In the genomic region with DNA sequence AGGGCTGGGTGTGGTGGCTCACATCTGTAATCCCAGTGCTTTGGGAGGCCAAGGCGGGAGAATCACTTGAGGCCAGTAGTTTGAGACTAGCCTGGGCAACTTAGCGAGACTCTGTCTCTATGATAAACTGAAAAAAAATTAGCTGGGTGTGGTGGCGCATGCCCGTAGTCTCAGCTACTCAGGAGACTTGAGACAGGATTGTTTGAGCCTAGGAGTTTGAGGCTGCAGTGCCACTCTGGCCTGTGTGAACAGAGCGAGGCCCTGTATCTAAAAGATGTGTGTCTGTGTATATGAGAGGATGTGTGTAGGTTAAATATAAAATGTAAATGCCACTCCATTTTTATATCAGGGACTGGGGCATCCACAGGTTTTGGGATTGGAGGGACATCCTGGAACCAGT, we compare ENCODE assay signal across 21 cellular contexts. TPM values are rescaled to one million over a fixed set of nuclear protein-coding genes. Genes with fewer than 3 reads are reported as not detected.
DNase-seq lines count a peak whose midpoint lies in the region; ATAC-seq and TF ChIP-seq lines count a peak whose summit lies in the region.
"Had no signal": no experiment of that assay in that cellular context is flagged by ENCODE, and none has a peak within 500 bp of the region (broad histone marks: within the 10 kb centered on the region; RNA-seq: fewer than 3 reads in every experiment).

No MANE protein-coding gene starts in this region.

- H3K4me1 Mint-ChIP-seq in activated naive CD8-positive, alpha-beta T cell (ENCODE audit: low read depth) = peaks cover 42% of the 10 kb centered on the region
- H3K4me1 Mint-ChIP-seq in activated naive CD8-positive, alpha-beta T cell treated with anti-CD3 and anti-CD28 coated beads, Interleukin-2, amount 50 U/mL, for 24 hours = peaks cover 33% of the 10 kb centered on the region
- peaks cover 41% of the 10 kb centered on the region for H3K4me1 Mint-ChIP-seq in activated B cell treated with CpG ODN at 0.5 μM for 24 hours
- H3K4me1 Mint-ChIP-seq in nephron = peaks cover 61% of the 10 kb centered on the region

- no peak for DNase-seq in activated naive CD8-positive, alpha-beta T cell treated with anti-CD3 and anti-CD28 coated beads, Interleukin-2, amount 50 U/mL, for 24 hours
- DNase-seq in activated B cell treated with CpG ODN at 0.5 μM for 24 hours = no peak
- DNase-seq in tibial nerve (ENCODE audit: low spot score in 2 of 2) = no peak
- no peak for DNase-seq in KG1 (lab: John Stamatoyannopoulos, UW)
- no peak for DNase-seq in iPS-NIHi7 (ENCODE audit: extremely low spot score)
- DNase-seq in NCI-H146 treated with DMSO at 0.1 percent for 48 hours (lab: John Stamatoyannopoulos, UW; ENCODE audit: unreplicated experiment) = no peak
- DNase-seq: activated naive CD4-positive, alpha-beta T cell treated with anti-CD3 and anti-CD28 coated beads, Interleukin-2, amount 10 ng/mL, durations not matched to agents 7 days and 5 days; activated T-cell treated with anti-CD3 and anti-CD28 coated beads, Interleukin-2, amount 50 U/mL, for 4 hours; aorta; central memory CD4-positive, alpha-beta T cell; DND-41; lower lobe of right lung; NCI-H2107; stimulated activated CD4-positive, alpha-beta T cell treated with anti-CD3 and anti-CD28 coated beads, Interleukin-12 subunit alpha, Interleukin-12 subunit beta, amount 100 ng/mL, for 4 hours; stimulated activated CD4-positive, alpha-beta T cell treated with anti-CD3 and anti-CD28 coated beads, Interleukin-4, amount 100 ng/mL, for 4 hours had no signal

- H3K9me3 ChIP-seq in tibial nerve = no peaks in the 10 kb centered on the region
- H3K9me3 ChIP-seq: lower lobe of right lung had no signal

- POLR2A ChIA-PET in activated B cell treated with CpG ODN at 0.5 μM for 24 hours (lab: Charles Lee) = no interaction called here

- CTCF ChIA-PET in activated B cell treated with CpG ODN at 0.5 μM for 24 hours (lab: Charles Lee) = no interaction called here

- H3K27me3 ChIP-seq in tibial nerve = no peaks in the 10 kb centered on the region
- H3K27me3 ChIP-seq: BLaER1 had no signal

- intact Hi-C loops in activated B cell treated with CpG ODN at 0.5 μM for 24 hours (cut with micrococcal nuclease) = no loop called here

- no peak overlapping the region for H3K4me3 Mint-ChIP-seq in activated naive CD8-positive, alpha-beta T cell
- H3K4me3 Mint-ChIP-seq in activated naive CD8-positive, alpha-beta T cell treated with anti-CD3 and anti-CD28 coated beads, Interleukin-2, amount 50 U/mL, for 24 hours = no peak overlapping the region
- H3K4me3 Mint-ChIP-seq in activated B cell treated with CpG ODN at 0.5 μM for 24 hours (no peak overlapping the region), nephron (no peak overlapping the region)
- H3K4me3 Mint-ChIP-seq: activated naive CD4-positive, alpha-beta T cell treated with anti-CD3 and anti-CD28 coated beads, Interleukin-2, amount 10 ng/mL, durations not matched to agents 7 days and 5 days; activated T-cell treated with anti-CD3 and anti-CD28 coated beads, Interleukin-2, amount 50 U/mL, for 4 hours; stimulated activated naive CD8-positive, alpha-beta T cell treated with anti-CD3 and anti-CD28 coated beads, Interleukin-15, Interleukin-2, amounts not matched to agents 100 ng/mL and 50 ng/mL, for 24 hours; type B pancreatic cell had no signal

- WGBS in tibial nerve, 2 donors = 85 to 90% methylated on average over 5 of the region's 5 CpGs

- no peak for ATAC-seq in activated naive CD8-positive, alpha-beta T cell treated with anti-CD3 and anti-CD28 coated beads, Interleukin-2, amount 50 U/mL, for 24 hours
- ATAC-seq in activated B cell treated with CpG ODN at 0.5 μM for 24 hours (ENCODE audit: low read depth) = no peak
- ATAC-seq: activated CD4-positive, CD25-positive, alpha-beta regulatory T cell treated with anti-CD3 and anti-CD28 coated beads, Interleukin-2, amount 50 U/mL, for 24 hours; activated T-cell treated with anti-CD3 and anti-CD28 coated beads, Interleukin-2, amount 50 U/mL, for 4 hours; lower lobe of right lung had no signal

- TF ChIP-seq EP300 in tibial nerve (IDR thresholded peaks at IDR 0.05) = no peak

- H3K36me3 Mint-ChIP-seq in activated naive CD8-positive, alpha-beta T cell = peaks cover 8% of the 10 kb centered on the region
- H3K36me3 Mint-ChIP-seq in activated naive CD8-positive, alpha-beta T cell treated with anti-CD3 and anti-CD28 coated beads, Interleukin-2, amount 50 U/mL, for 24 hours (ENCODE audit: low read depth) = peaks cover 8% of the 10 kb centered on the region
- H3K36me3 Mint-ChIP-seq in activated B cell treated with CpG ODN at 0.5 μM for 24 hours (ENCODE audit: low read depth) = peaks cover 58% of the 10 kb centered on the region
- peaks cover 35% of the 10 kb centered on the region for H3K36me3 Mint-ChIP-seq in nephron (ENCODE audit: low read depth)

- no peak for TF ChIP-seq CTCF in activated B cell treated with CpG ODN at 0.5 μM for 24 hours (IDR thresholded peaks at IDR 0.05)
- no peak for TF ChIP-seq CTCF in nephron (IDR thresholded peaks at IDR 0.05; ENCODE audit: unreplicated experiment in 3 of 3)
- no peak for TF ChIP-seq CTCF in tibial nerve (IDR thresholded peaks at IDR 0.05)

- no peaks in the 10 kb centered on the region for H3K27me3 Mint-ChIP-seq in activated naive CD8-positive, alpha-beta T cell
- no peaks in the 10 kb centered on the region for H3K27me3 Mint-ChIP-seq in activated naive CD8-positive, alpha-beta T cell treated with anti-CD3 and anti-CD28 coated beads, Interleukin-2, amount 50 U/mL, for 24 hours
- H3K27me3 Mint-ChIP-seq in activated B cell treated with CpG ODN at 0.5 μM for 24 hours (no peaks in the 10 kb centered on the region), nephron (ENCODE audit: low read depth) (no peaks in the 10 kb centered on the region)
- H3K27me3 Mint-ChIP-seq: activated naive CD4-positive, alpha-beta T cell treated with anti-CD3 and anti-CD28 coated beads, Interleukin-2, amount 10 ng/mL, durations not matched to agents 7 days and 5 days; stimulated activated naive CD8-positive, alpha-beta T cell treated with anti-CD3 and anti-CD28 coated beads, Interleukin-15, Interleukin-2, amounts not matched to agents 100 ng/mL and 50 ng/mL, for 24 hours; type B pancreatic cell had no signal

- peak overlapping the region in 3 of 4 donors; percentile 6 to 94 (median 12) for H3K27ac ChIP-seq in tibial nerve
- H3K27ac ChIP-seq: BLaER1 had no signal

- TF ChIP-seq POLR2A in tibial nerve (IDR thresholded peaks at IDR 0.05) = no peak

- H3K36me3 ChIP-seq in tibial nerve = peaks cover 0 to 5% (median 0%) of the 10 kb centered on the region in 3 donors

- H3K4me1 ChIP-seq in tibial nerve = peaks cover 0 to 85% (median 16%) of the 10 kb centered on the region in 4 donors

- H3K4me3 ChIP-seq in tibial nerve = no peak overlapping the region
- H3K4me3 ChIP-seq: BLaER1, lower lobe of right lung had no signal

- peak overlapping the region; percentile 10 for H3K27ac Mint-ChIP-seq in activated naive CD8-positive, alpha-beta T cell
- no peak overlapping the region for H3K27ac Mint-ChIP-seq in activated naive CD8-positive, alpha-beta T cell treated with anti-CD3 and anti-CD28 coated beads, Interleukin-2, amount 50 U/mL, for 24 hours
- H3K27ac Mint-ChIP-seq in activated B cell treated with CpG ODN at 0.5 μM for 24 hours = peak overlapping the region; percentile 41
- peak overlapping the region; percentile 61 to 81 (median 67) for H3K27ac Mint-ChIP-seq in nephron
- H3K27ac Mint-ChIP-seq: activated naive CD4-positive, alpha-beta T cell treated with anti-CD3 and anti-CD28 coated beads, Interleukin-2, amount 10 ng/mL, durations not matched to agents 7 days and 5 days; stimulated activated naive CD8-positive, alpha-beta T cell treated with anti-CD3 and anti-CD28 coated beads, Interleukin-15, Interleukin-2, amounts not matched to agents 100 ng/mL and 50 ng/mL, for 24 hours; type B pancreatic cell had no signal

- no peaks in the 10 kb centered on the region for H3K9me3 Mint-ChIP-seq in activated naive CD8-positive, alpha-beta T cell (ENCODE audit: low read depth)
- no peaks in the 10 kb centered on the region for H3K9me3 Mint-ChIP-seq in activated naive CD8-positive, alpha-beta T cell treated with anti-CD3 and anti-CD28 coated beads, Interleukin-2, amount 50 U/mL, for 24 hours
- H3K9me3 Mint-ChIP-seq in activated B cell treated with CpG ODN at 0.5 μM for 24 hours = no peaks in the 10 kb centered on the region
- H3K9me3 Mint-ChIP-seq in nephron = no peaks in the 10 kb centered on the region
- H3K9me3 Mint-ChIP-seq: activated naive CD4-positive, alpha-beta T cell treated with anti-CD3 and anti-CD28 coated beads, Interleukin-2, amount 10 ng/mL, durations not matched to agents 7 days and 5 days; activated T-cell treated with anti-CD3 and anti-CD28 coated beads, Interleukin-2, amount 50 U/mL, for 4 hours; stimulated activated naive CD8-positive, alpha-beta T cell treated with anti-CD3 and anti-CD28 coated beads, Interleukin-15, Interleukin-2, amounts not matched to agents 100 ng/mL and 50 ng/mL, for 24 hours; type B pancreatic cell had no signal

RNA-seq across cellular contexts. Expression of a gene that starts 13.4 kb away (rescaled TPM):
- 60.7 and 79.6 TPM in 2 replicates for total RNA-seq in activated B cell treated with CpG ODN at 0.5 μM for 24 hours
- 100 to 1,000 TPM in 2 of 4 donors, 10 to 100 TPM in 2; 51.1 to 113 (median 81.7) TPM for total RNA-seq in tibial nerve
